ENCODE assay signal across 18 cellular contexts in genomic region chr9:34675874-34676273, GRCh38. TPM values are rescaled to one million over a fixed set of nuclear protein-coding genes. Genes with fewer than 3 reads are reported as not detected.
DNase-seq lines count a peak whose midpoint lies in the region; ATAC-seq, FAIRE-seq and TF ChIP-seq lines count a peak whose summit lies in the region.
"Had no signal": no experiment of that assay in that cellular context is flagged by ENCODE, and none has a peak within 500 bp of the region (broad histone marks: within the 10 kb centered on the region; RNA-seq: fewer than 3 reads in every experiment).

No MANE protein-coding gene starts in this region.

- CTCF ChIA-PET in HEK293 (lab: Yijun Ruan, JAX) (interaction anchor here (0.5 to 6.1 kb wide), 14 partner anchors 10 to 500 kb away, joined by 3 to 116 read pairs (median 6); partner anchors contain the start of gene GALT), K562 (lab: Yijun Ruan, JAX; ENCODE audit: low intra/inter-chr PET ratio) (interaction anchor here (0.5 to 3.1 kb wide), 2 partner anchors 26 to 36 kb away, joined by 3 to 20 read pairs; no protein-coding TSS in a partner anchor)

- ATAC-seq in K562: no peak
- ATAC-seq in upper lobe of right lung: no peak

- BruUV-seq in K562 (replicated peaks; lab: Mats Ljungman, UMichigan): no TSS peak

- peak in 2 of 4 experiments; percentile 27 to 30 for DNase-seq in K562 (ENCODE audit: extremely low read depth in 1 of 4, low spot score in 3 of 4)
- DNase-seq in mesenchymal stem cell: no peak
- DNase-seq in NCI-H146 (lab: John Stamatoyannopoulos, UW): no peak
- DNase-seq in GM10266 (ENCODE audit: extremely low spot score): no peak
- DNase-seq in GM12891 (ENCODE audit: insufficient read length, low spot score): no peak
- no peak for DNase-seq in upper lobe of right lung
- DNase-seq: CD4-positive, alpha-beta T cell; COR-L47; MV-4-11; NCI-H1694 treated with DMSO at 0.1 percent for 48 hours; NCI-H2081 treated with DMSO at 0.1 percent for 48 hours; NCI-H510A had no signal

- H4K8ac ChIP-seq in mesenchymal stem cell (ENCODE audit: low read length): no peak overlapping the region

- no peak overlapping the region for H4K91ac ChIP-seq in mesenchymal stem cell (ENCODE audit: low read length)

- no peak overlapping the region for H3K18ac ChIP-seq in mesenchymal stem cell (ENCODE audit: low read depth in 1 of 2, low read length in 2 of 2)

- no peak for TF ChIP-seq RAD21 in K562 (CRISPR knock-in tag; conservative IDR thresholded peaks at IDR 0.05 in 1 of 2, IDR thresholded peaks at IDR 0.05 in 1 of 2)

- H3K36me3 ChIP-seq in HEK293 (ENCODE audit: control insufficient read depth in 2 of 2, insufficient read depth in 1 of 2, low read length in 2 of 2): no peaks in the 10 kb centered on the region
- H3K36me3 ChIP-seq in K562 (ENCODE audit: control insufficient read depth, insufficient read depth, low read length): no peaks in the 10 kb centered on the region
- peaks cover 0 to 1% of the 10 kb centered on the region in 2 experiments for H3K36me3 ChIP-seq in mesenchymal stem cell (ENCODE audit: control insufficient read depth in 1 of 2, insufficient read depth in 2 of 2, low read depth in 1 of 2, low read length in 2 of 2)
- H3K36me3 ChIP-seq in upper lobe of right lung: no peaks in the 10 kb centered on the region
- H3K36me3 ChIP-seq: BLaER1 had no signal

- no peak overlapping the region for H2AK5ac ChIP-seq in mesenchymal stem cell (ENCODE audit: low read length, severe bottlenecking)

- H3K4ac ChIP-seq in mesenchymal stem cell (ENCODE audit: low read depth in 1 of 2, low read length in 2 of 2): no peak overlapping the region

- no peak overlapping the region for H2BK5ac ChIP-seq in mesenchymal stem cell (ENCODE audit: low read depth, low read length, poor library complexity, severe bottlenecking)

- no peaks in the 10 kb centered on the region for H3K79me2 ChIP-seq in K562 (ENCODE audit: control insufficient read depth, insufficient read depth, low read length)

- H3K9me3 ChIP-seq in HEK293 (ENCODE audit: control insufficient read depth, insufficient read depth, low read depth, low read length): no peaks in the 10 kb centered on the region
- no peaks in the 10 kb centered on the region for H3K9me3 ChIP-seq in K562 (replicated peaks; ENCODE audit: control insufficient read depth, insufficient read depth, low read depth, low read length)
- H3K9me3 ChIP-seq in mesenchymal stem cell (ENCODE audit: control insufficient read depth, low read length): no peaks in the 10 kb centered on the region
- H3K9me3 ChIP-seq in upper lobe of right lung: no peaks in the 10 kb centered on the region

- H3K4me1 ChIP-seq in HEK293 (ENCODE audit: control insufficient read depth, insufficient read depth, low read length) (no peaks in the 10 kb centered on the region), K562 (replicated peaks in 1 of 2; ENCODE audit: control insufficient read depth in 2 of 2, insufficient read depth in 2 of 2, low read length in 2 of 2) (peaks cover 0 to 2% of the 10 kb centered on the region in 2 experiments; a peak in 1 of 5 replicates), mesenchymal stem cell (ENCODE audit: control insufficient read depth, insufficient read depth, low read depth, low read length) (no peaks in the 10 kb centered on the region), upper lobe of right lung (no peaks in the 10 kb centered on the region)
- H3K4me1 ChIP-seq: BLaER1 had no signal

- POLR2A ChIA-PET in HEK293 (lab: Yijun Ruan, JAX): no interaction called here
- POLR2A ChIA-PET in K562 (lab: Yijun Ruan, JAX): no interaction called here

- no peak for TF ChIP-seq EP300 in K562 (IDR thresholded peaks at IDR 0.05; ENCODE audit: low read length)

- FAIRE-seq in K562 (lab: Jason Lieb, UNC) (no peak), GM12891 (lab: Jason Lieb, UNC) (no peak)
- FAIRE-seq: GM12878, HTR-8/SVneo had no signal

- H2AFZ ChIP-seq in K562 (ENCODE audit: low read depth, low read length) (no peak overlapping the region), mesenchymal stem cell (ENCODE audit: low read depth, low read length) (no peak overlapping the region)
- H2AFZ ChIP-seq: GM23338 had no signal

- H3K9ac ChIP-seq in K562 (ENCODE audit: insufficient read depth in 1 of 2, low read depth in 2 of 2, low read length in 2 of 2) (no peak overlapping the region), mesenchymal stem cell (ENCODE audit: low read length) (peak overlapping the region; percentile 42)
- H3K9ac ChIP-seq: BLaER1 had no signal

- H3K79me1 ChIP-seq in mesenchymal stem cell (replicated peaks; ENCODE audit: low read length, poor library complexity, severe bottlenecking): peaks cover 2% of the 10 kb centered on the region

- no peak overlapping the region for H3K23ac ChIP-seq in mesenchymal stem cell (ENCODE audit: low read length in 2 of 2)

- in situ Hi-C loops in K562 (cut with MboI): no loop called here

- no peaks in the 10 kb centered on the region for H3K9me1 ChIP-seq in K562 (ENCODE audit: control insufficient read depth, insufficient read depth, low read length)

- H2BK120ac ChIP-seq in mesenchymal stem cell (ENCODE audit: low read depth, low read length): no peak overlapping the region

- 93% methylated on average over 2 of the region's 2 CpGs for WGBS in K562 (ENCODE audit: insufficient coverage, low coverage, missing lambda C conversion rate)
- 99% methylated on average over 2 of the region's 2 CpGs for WGBS in mesenchymal stem cell

- H3K27me3 ChIP-seq in K562 (ENCODE audit: control insufficient read depth in 2 of 2, insufficient read depth in 2 of 2, low read length in 2 of 2) (no peaks in the 10 kb centered on the region), mesenchymal stem cell (ENCODE audit: control insufficient read depth in 1 of 2, insufficient read depth in 1 of 2, low read length in 2 of 2) (no peaks in the 10 kb centered on the region), upper lobe of right lung (no peaks in the 10 kb centered on the region)
- H3K27me3 ChIP-seq: BLaER1 had no signal

- TF ChIP-seq POLR2A in K562 (conservative IDR thresholded peaks at IDR 0.05) (no peak), GM12891 (IDR thresholded peaks at IDR 0.05; ENCODE audit: low read depth, low read length) (no peak)

- no peak overlapping the region for H3K27ac ChIP-seq in HEK293 (ENCODE audit: extremely low read depth, low read depth, low read length)
- H3K27ac ChIP-seq in K562 (ENCODE audit: extremely low read depth, low read depth, low read length): no peak overlapping the region
- no peak overlapping the region for H3K27ac ChIP-seq in mesenchymal stem cell (ENCODE audit: low read length, poor library complexity, severe bottlenecking)
- H3K27ac ChIP-seq in upper lobe of right lung: no peak overlapping the region
- H3K27ac ChIP-seq: BLaER1 had no signal

- H3K4me2 ChIP-seq in K562 (ENCODE audit: insufficient read depth, low read length) (no peak overlapping the region), mesenchymal stem cell (ENCODE audit: low read length, poor library complexity, severe bottlenecking) (no peak overlapping the region)
- H3K4me2 ChIP-seq: BLaER1, GM23338 had no signal

- no peak overlapping the region for H3K4me3 ChIP-seq in HEK293 (ENCODE audit: low read depth, low read length)
- H3K4me3 ChIP-seq in K562: no peak overlapping the region
- H3K4me3 ChIP-seq in mesenchymal stem cell (ENCODE audit: insufficient read depth in 1 of 2, low read depth in 1 of 2, low read length in 2 of 2): no peak overlapping the region
- no peak overlapping the region for H3K4me3 ChIP-seq in upper lobe of right lung
- H3K4me3 ChIP-seq: BLaER1, GM12878, GM23338 had no signal

- no peak overlapping the region for H2BK15ac ChIP-seq in mesenchymal stem cell (ENCODE audit: low read depth, poor library complexity, severe bottlenecking)

- H4K20me1 ChIP-seq in K562 (replicated peaks; ENCODE audit: control insufficient read depth, insufficient read depth, low read length): no peaks in the 10 kb centered on the region
- H4K20me1 ChIP-seq: BLaER1 had no signal

- TF ChIP-seq CTCF in HEK293 (tag by site-specific recombination; IDR thresholded peaks at IDR 0.05) (no peak), K562 (IDR thresholded peaks at IDR 0.05 in 2 of 3, conservative IDR thresholded peaks at IDR 0.05 in 1 of 3; ENCODE audit: insufficient read depth in 2 of 3, low read depth in 1 of 3, low read length in 3 of 3) (no peak), GM10266 (IDR thresholded peaks at IDR 0.05; ENCODE audit: control insufficient read depth, insufficient read depth, low read depth, missing control alignments) (no peak), upper lobe of right lung (IDR thresholded peaks at IDR 0.05) (no peak)

- no peak overlapping the region for H2BK12ac ChIP-seq in mesenchymal stem cell (ENCODE audit: low read length in 2 of 2)

- H3K14ac ChIP-seq in mesenchymal stem cell (ENCODE audit: low read length in 2 of 2): no peak overlapping the region

- intact Hi-C loops in K562 (cut with micrococcal nuclease): loop anchor here (1.0 kb wide), 1 partner anchor 26 kb away; no protein-coding TSS in a partner anchor
- intact Hi-C loops in upper lobe of right lung (cut with DNase I): no loop called here

RNA-seq across cellular contexts. Expression of gene CCL27, which starts 13.4 kb away (rescaled TPM):
- 0.69 TPM in 1 of 2 replicates, not detected in the other for total RNA-seq in K562 (2011; cell fraction: chromatin; rRNA removed; ENCODE audit: low replicate concordance)
- total RNA-seq in K562 (2011; cell fraction: nucleolus; rRNA removed): not detected in 2 replicates
- total RNA-seq in K562 (2011; cell fraction: nucleoplasm; rRNA removed): not detected in 2 replicates
- total RNA-seq in K562 (2014; rRNA removed) (0.49 TPM in 1 of 2 replicates, not detected in the other), K562 (2014; rRNA removed; fragmentation: Illumina TruSeq; extraction: Trizol) (not detected in 2 replicates), K562 (2015; rRNA removed; fragmentation: Illumina TruSeq; extraction: Trizol) (not detected in 2 replicates), K562 (2021) (0.20 TPM in 1 of 2 replicates, not detected in the other), upper lobe of right lung (not detected)
- polyA plus RNA-seq in K562 (2011; rRNA removed) (0.30 TPM in 1 of 2 replicates, not detected in the other), K562 (2014; fragmentation: Illumina TruSeq; extraction: Trizol) (0.34 TPM in 1 of 2 replicates, not detected in the other), K562 (2014; fragmentation: Nextera tagmentation; extraction: Ambion mirVana) (under 1 TPM in 1 of 2 experiments, not detected in 1; 0.10 TPM), K562 (2014; rRNA removed) (0.30 and 0.53 TPM in 2 replicates)
- polyA plus RNA-seq in K562 (2011; cell fraction: cytosol; rRNA removed): 0.27 TPM in 1 of 2 replicates, not detected in the other
- 0.26 and 0.39 TPM in 2 replicates for polyA plus RNA-seq in K562 (2011; cell fraction: nucleus; rRNA removed)
- 0.54 and 0.62 TPM in 2 replicates for polyA plus RNA-seq in K562 (2012)
- not detected in 2 replicates for polyA minus RNA-seq in K562 (2011; rRNA and poly(A)+ RNA removed)
- not detected in 2 replicates for polyA minus RNA-seq in K562 (2011; cell fraction: cytosol; rRNA and poly(A)+ RNA removed)
- not detected in 2 replicates for polyA minus RNA-seq in K562 (2011; cell fraction: nucleus; rRNA and poly(A)+ RNA removed)
- not detected for polyA plus RNA-seq in mesenchymal stem cell (2013, experiment 1 of 2)
- polyA plus RNA-seq in mesenchymal stem cell (2013, experiment 2 of 2): 0.10 TPM
- not detected for polyA plus RNA-seq in GM12891 (2012; ENCODE audit: low read depth, missing spikeins)
- total RNA-seq: A673; CD4-positive, alpha-beta T cell; GM12878; GM23338 had no signal
- polyA plus RNA-seq: GM23338 had no signal

RNA-seq across cellular contexts. Expression of gene CCL19, which starts 15.2 kb away (rescaled TPM):
- not detected in 2 replicates for total RNA-seq in K562 (2011; cell fraction: chromatin; rRNA removed; ENCODE audit: low replicate concordance)
- total RNA-seq in K562 (2011; cell fraction: nucleolus; rRNA removed): not detected in 2 replicates
- total RNA-seq in K562 (2011; cell fraction: nucleoplasm; rRNA removed): not detected in 2 replicates
- not detected in 2 replicates for total RNA-seq in K562 (2014; rRNA removed)
- not detected in 2 replicates for total RNA-seq in K562 (2014; rRNA removed; fragmentation: Illumina TruSeq; extraction: Trizol)
- not detected in 2 replicates for total RNA-seq in K562 (2015; rRNA removed; fragmentation: Illumina TruSeq; extraction: Trizol)
- total RNA-seq in K562 (2021): not detected in 2 replicates
- not detected in 2 replicates for polyA plus RNA-seq in K562 (2011; rRNA removed)
- not detected in 2 replicates for polyA plus RNA-seq in K562 (2011; cell fraction: cytosol; rRNA removed)
- not detected in 2 replicates for polyA plus RNA-seq in K562 (2011; cell fraction: nucleus; rRNA removed)
- polyA plus RNA-seq in K562 (2012): not detected in 2 replicates
- not detected in 2 replicates for polyA plus RNA-seq in K562 (2014; fragmentation: Illumina TruSeq; extraction: Trizol)
- not detected for polyA plus RNA-seq in K562 (2014; fragmentation: Nextera tagmentation; extraction: Ambion mirVana)
- polyA plus RNA-seq in K562 (2014; rRNA removed): not detected in 2 replicates
- polyA minus RNA-seq in K562 (2011; rRNA and poly(A)+ RNA removed): not detected in 2 replicates
- not detected in 2 replicates for polyA minus RNA-seq in K562 (2011; cell fraction: cytosol; rRNA and poly(A)+ RNA removed)
- polyA minus RNA-seq in K562 (2011; cell fraction: nucleus; rRNA and poly(A)+ RNA removed): not detected in 2 replicates
- not detected for polyA plus RNA-seq in mesenchymal stem cell (2013, experiment 1 of 2)
- not detected for polyA plus RNA-seq in mesenchymal stem cell (2013, experiment 2 of 2)
- polyA plus RNA-seq in GM12891 (2012; ENCODE audit: low read depth, missing spikeins): 0.24 TPM
- total RNA-seq in upper lobe of right lung: 1.1 TPM
- total RNA-seq: A673; CD4-positive, alpha-beta T cell; GM12878; GM23338 had no signal
- polyA plus RNA-seq: GM23338 had no signal

RNA-seq across cellular contexts. Expression of gene IL11RA, which starts 23.9 kb away (rescaled TPM):
- total RNA-seq in K562 (2011; cell fraction: chromatin; rRNA removed; ENCODE audit: low replicate concordance): 11.2 and 20.6 TPM in 2 replicates
- total RNA-seq in K562 (2011; cell fraction: nucleolus; rRNA removed): 14.7 and 17.2 TPM in 2 replicates
- 14.7 and 19.7 TPM in 2 replicates for total RNA-seq in K562 (2011; cell fraction: nucleoplasm; rRNA removed)
- total RNA-seq in K562 (2014; rRNA removed) (2.1 and 3.1 TPM in 2 replicates), K562 (2014; rRNA removed; fragmentation: Illumina TruSeq; extraction: Trizol) (1.7 and 2.0 TPM in 2 replicates), K562 (2015; rRNA removed; fragmentation: Illumina TruSeq; extraction: Trizol) (1.7 and 3.1 TPM in 2 replicates), K562 (2021) (4.0 and 4.3 TPM in 2 replicates), upper lobe of right lung (18.7 TPM)
- polyA plus RNA-seq in K562 (2011; rRNA removed) (4.3 and 5.6 TPM in 2 replicates), K562 (2014; fragmentation: Illumina TruSeq; extraction: Trizol) (2.5 and 2.8 TPM in 2 replicates), K562 (2014; fragmentation: Nextera tagmentation; extraction: Ambion mirVana) (under 1 TPM; 0.11 to 0.36 TPM), K562 (2014; rRNA removed) (5.8 and 5.9 TPM in 2 replicates)
- polyA plus RNA-seq in K562 (2011; cell fraction: cytosol; rRNA removed): 4.4 and 8.1 TPM in 2 replicates
- polyA plus RNA-seq in K562 (2011; cell fraction: nucleus; rRNA removed): 25.1 and 38.5 TPM in 2 replicates
- 3.8 and 9.7 TPM in 2 replicates for polyA plus RNA-seq in K562 (2012)
- 1.5 and 1.9 TPM in 2 replicates for polyA minus RNA-seq in K562 (2011; rRNA and poly(A)+ RNA removed)
- 1.5 and 2.3 TPM in 2 replicates for polyA minus RNA-seq in K562 (2011; cell fraction: cytosol; rRNA and poly(A)+ RNA removed)
- 5.5 and 7.6 TPM in 2 replicates for polyA minus RNA-seq in K562 (2011; cell fraction: nucleus; rRNA and poly(A)+ RNA removed)
- 13.4 TPM for polyA plus RNA-seq in mesenchymal stem cell (2013, experiment 1 of 2)
- polyA plus RNA-seq in mesenchymal stem cell (2013, experiment 2 of 2): 13.5 TPM
- polyA plus RNA-seq in GM12891 (2012; ENCODE audit: low read depth, missing spikeins): 6.9 TPM

RNA-seq across cellular contexts. Expression of gene GALT, which starts 29.4 kb away (rescaled TPM):
- 86.9 and 193 TPM in 2 replicates for total RNA-seq in K562 (2011; cell fraction: chromatin; rRNA removed; ENCODE audit: low replicate concordance)
- total RNA-seq in K562 (2011; cell fraction: nucleolus; rRNA removed): 111 and 114 TPM in 2 replicates
- total RNA-seq in K562 (2011; cell fraction: nucleoplasm; rRNA removed): 82.7 and 90.3 TPM in 2 replicates
- total RNA-seq in K562 (2014; rRNA removed): 15.6 and 16.6 TPM in 2 replicates
- total RNA-seq in K562 (2014; rRNA removed; fragmentation: Illumina TruSeq; extraction: Trizol): 4.4 and 7.3 TPM in 2 replicates
- total RNA-seq in K562 (2015; rRNA removed; fragmentation: Illumina TruSeq; extraction: Trizol): 10.5 and 11.8 TPM in 2 replicates
- total RNA-seq in K562 (2021): 19.9 and 21.3 TPM in 2 replicates
- 12.7 and 22.5 TPM in 2 replicates for polyA plus RNA-seq in K562 (2011; rRNA removed)
- polyA plus RNA-seq in K562 (2011; cell fraction: cytosol; rRNA removed): 10.5 and 11.7 TPM in 2 replicates
- polyA plus RNA-seq in K562 (2011; cell fraction: nucleus; rRNA removed): 210 and 215 TPM in 2 replicates
- polyA plus RNA-seq in K562 (2012): 20.1 and 41.7 TPM in 2 replicates
- polyA plus RNA-seq in K562 (2014; fragmentation: Illumina TruSeq; extraction: Trizol): 17.0 TPM in 2 replicates
- 10 to 100 TPM; 15.0 to 29.2 TPM for polyA plus RNA-seq in K562 (2014; fragmentation: Nextera tagmentation; extraction: Ambion mirVana)
- 21.1 and 21.6 TPM in 2 replicates for polyA plus RNA-seq in K562 (2014; rRNA removed)
- 7.2 and 9.1 TPM in 2 replicates for polyA minus RNA-seq in K562 (2011; rRNA and poly(A)+ RNA removed)
- 3.7 and 6.9 TPM in 2 replicates for polyA minus RNA-seq in K562 (2011; cell fraction: cytosol; rRNA and poly(A)+ RNA removed)
- 51.7 and 65.9 TPM in 2 replicates for polyA minus RNA-seq in K562 (2011; cell fraction: nucleus; rRNA and poly(A)+ RNA removed)
- 28.6 TPM for polyA plus RNA-seq in mesenchymal stem cell (2013, experiment 1 of 2)
- polyA plus RNA-seq in mesenchymal stem cell (2013, experiment 2 of 2): 26.5 TPM
- polyA plus RNA-seq in GM12891 (2012; ENCODE audit: low read depth, missing spikeins): 18.2 TPM
- total RNA-seq in upper lobe of right lung: 47.6 TPM

RNA-seq across cellular contexts. Expression of gene CCL21, which starts 34.1 kb away (rescaled TPM):
- not detected in 2 replicates for total RNA-seq in K562 (2011; cell fraction: chromatin; rRNA removed; ENCODE audit: low replicate concordance)
- not detected in 2 replicates for total RNA-seq in K562 (2011; cell fraction: nucleolus; rRNA removed)
- total RNA-seq in K562 (2011; cell fraction: nucleoplasm; rRNA removed): not detected in 2 replicates
- total RNA-seq in K562 (2014; rRNA removed): not detected in 2 replicates
- not detected in 2 replicates for total RNA-seq in K562 (2014; rRNA removed; fragmentation: Illumina TruSeq; extraction: Trizol)
- total RNA-seq in K562 (2015; rRNA removed; fragmentation: Illumina TruSeq; extraction: Trizol): not detected in 2 replicates
- total RNA-seq in K562 (2021): 0.34 TPM in 1 of 2 replicates, not detected in the other
- polyA plus RNA-seq in K562 (2011; rRNA removed): not detected in 2 replicates
- polyA plus RNA-seq in K562 (2011; cell fraction: cytosol; rRNA removed): not detected in 2 replicates
- not detected in 2 replicates for polyA plus RNA-seq in K562 (2011; cell fraction: nucleus; rRNA removed)
- not detected in 2 replicates for polyA plus RNA-seq in K562 (2012)
- polyA plus RNA-seq in K562 (2014; fragmentation: Illumina TruSeq; extraction: Trizol): not detected in 2 replicates
- polyA plus RNA-seq in K562 (2014; fragmentation: Nextera tagmentation; extraction: Ambion mirVana): not detected
- not detected in 2 replicates for polyA plus RNA-seq in K562 (2014; rRNA removed)
- polyA minus RNA-seq in K562 (2011; rRNA and poly(A)+ RNA removed): not detected in 2 replicates
- not detected in 2 replicates for polyA minus RNA-seq in K562 (2011; cell fraction: cytosol; rRNA and poly(A)+ RNA removed)
- polyA minus RNA-seq in K562 (2011; cell fraction: nucleus; rRNA and poly(A)+ RNA removed): not detected in 2 replicates
- polyA plus RNA-seq in mesenchymal stem cell (2013, experiment 1 of 2): not detected
- not detected for polyA plus RNA-seq in mesenchymal stem cell (2013, experiment 2 of 2)
- not detected for polyA plus RNA-seq in GM12891 (2012; ENCODE audit: low read depth, missing spikeins)
- total RNA-seq in upper lobe of right lung: 37.7 TPM
- total RNA-seq: A673; CD4-positive, alpha-beta T cell; GM23338 had no signal
- polyA plus RNA-seq: GM12878, GM23338 had no signal
